ENCODE assay signal across 17 cellular contexts in the genomic region with DNA sequence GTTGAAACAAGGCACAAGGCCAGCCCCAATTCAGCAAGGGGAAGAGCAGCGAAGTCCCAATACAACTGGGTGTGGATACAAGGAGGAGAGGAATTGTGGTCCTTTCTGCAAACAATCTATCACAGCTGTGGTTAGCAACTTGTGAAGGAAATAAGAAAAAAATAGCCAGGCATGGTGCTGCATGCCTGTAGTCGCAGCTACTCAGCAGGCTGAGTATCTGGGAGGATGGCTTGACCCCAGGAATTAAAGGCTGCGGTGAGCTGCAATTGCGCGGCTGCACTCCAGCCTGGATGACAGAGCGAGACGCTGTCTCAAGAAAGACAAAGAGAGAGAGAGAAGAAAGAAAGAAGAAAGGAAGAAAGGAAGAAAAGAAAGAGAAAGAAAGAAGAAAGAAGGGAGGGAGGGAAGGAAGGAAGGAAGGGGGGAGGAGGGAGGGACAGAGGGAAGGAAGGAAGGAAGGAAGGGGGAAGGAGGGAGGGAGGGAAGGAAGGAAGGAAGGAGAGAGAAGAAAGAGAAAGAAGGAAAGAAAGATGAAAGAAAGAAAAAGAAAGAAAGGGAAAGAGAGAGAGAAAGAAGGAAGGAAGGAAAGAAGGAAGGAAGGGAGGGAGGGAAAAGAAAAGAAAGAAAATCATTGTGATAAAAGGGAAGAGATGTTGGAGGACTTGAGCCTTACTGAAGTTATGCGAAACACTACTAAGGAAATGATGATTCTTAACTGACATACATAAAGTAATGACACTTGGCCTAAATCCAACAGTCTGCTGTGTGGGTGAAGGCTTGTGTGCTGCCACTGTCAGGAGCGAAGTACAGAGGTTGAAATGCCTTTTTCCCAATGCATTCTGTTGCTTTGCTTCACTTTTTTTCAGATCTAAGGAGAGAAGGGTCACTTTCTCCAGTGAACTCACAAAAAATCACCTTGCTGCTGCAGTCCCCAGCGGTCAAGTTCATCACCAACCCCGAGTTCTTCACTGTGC.
DNase-seq lines count a peak whose midpoint lies in the region; ATAC-seq and TF ChIP-seq lines count a peak whose summit lies in the region.
"Had no signal": no experiment of that assay in that cellular context is flagged by ENCODE, and none has a peak within 500 bp of the region (broad histone marks: within the 10 kb centered on the region; RNA-seq: fewer than 3 reads in every experiment).

No MANE protein-coding gene starts in this region.

- intact Hi-C loops in breast epithelium (cut with DNase I; ENCODE audit: low total_unique reads), result no loop called here

- no peaks in the 10 kb centered on the region for H3K36me3 ChIP-seq in breast epithelium

- no peaks in the 10 kb centered on the region for H3K4me1 ChIP-seq in breast epithelium

- DNase-seq in GDM1 (lab: John Stamatoyannopoulos, UW), result peak; percentile 9
- peak; percentile 21 for DNase-seq in NCI-H69 (lab: John Stamatoyannopoulos, UW)
- no peak for DNase-seq in breast epithelium (ENCODE audit: low spot score in 2 of 2)
- no peak for DNase-seq in left lobe of liver (ENCODE audit: low spot score)
- no peak for DNase-seq in activated CD4-positive, alpha-beta T cell treated with anti-CD3 and anti-CD28 coated beads for 4 hours
- DNase-seq in inferior parietal cortex (ENCODE audit: extremely low spot score), result no peak
- no peak for DNase-seq in DMS114 treated with DMSO at 0.1 percent for 48 hours (lab: John Stamatoyannopoulos, UW; ENCODE audit: unreplicated experiment)
- DNase-seq: activated CD8-positive, alpha-beta memory T cell treated with anti-CD3 and anti-CD28 coated beads, Interleukin-2, amount 50 U/mL, for 4 hours; activated naive CD4-positive, alpha-beta T cell treated with anti-CD3 and anti-CD28 coated beads, Interleukin-2, amount 50 U/mL, for 16 hours; effector memory CD8-positive, alpha-beta T cell; NCI-H1694; NCI-H526 treated with DMSO at 0.1 percent for 48 hours; posterior cingulate gyrus had no signal

- H3K27me3 ChIP-seq in breast epithelium, result no peaks in the 10 kb centered on the region

- H3K27ac ChIP-seq in breast epithelium, result peak overlapping the region; percentile 49 to 52
- H3K27ac ChIP-seq: KMS-11, RWPE1 had no signal

- no peak overlapping the region for H3K4me3 ChIP-seq in breast epithelium

- ATAC-seq in left lobe of liver (peak; percentile 50), HG03196 (IDR thresholded peaks at IDR 0.05; ENCODE audit: unreplicated experiment) (no peak)
- ATAC-seq: activated CD4-positive, CD25-positive, alpha-beta regulatory T cell treated with anti-CD3 and anti-CD28 coated beads, Interleukin-2, amount 50 U/mL, for 24 hours; effector memory CD8-positive, alpha-beta T cell had no signal

- H3K9me3 ChIP-seq in breast epithelium, result no peaks in the 10 kb centered on the region

- no peak for TF ChIP-seq CTCF in breast epithelium (IDR thresholded peaks at IDR 0.05)

- TF ChIP-seq POLR2A in breast epithelium (IDR thresholded peaks at IDR 0.05), result no peak

Comparison
In these comparisons a context has a peak if more than half of its experiments do, and no peak if none do; other contexts are left out.
1. DNase-seq: peak in GDM1 (single experiment) and NCI-H69 (single experiment); none in breast epithelium (0 of 2), left lobe of liver (single experiment), activated CD4-positive, alpha-beta T cell treated with anti-CD3 and anti-CD28 coated beads for 4 hours (0 of 2), inferior parietal cortex (single experiment) and DMS114 treated with DMSO at 0.1 percent for 48 hours (single experiment).